Comparison of ENCODE assay signal across 18 cellular contexts in genomic region chr10:119448579-119449209, GRCh38.
"Had no signal": no experiment of that assay in that cellular context is flagged by ENCODE, and none has a peak within 500 bp of the region (broad histone marks: within the 10 kb centered on the region; RNA-seq: fewer than 3 reads in every experiment).

No MANE protein-coding gene starts in this region.

- H3K4me3 Mint-ChIP-seq: activated T-helper 17 cell treated with anti-CD3 and anti-CD28 coated beads, Interleukin-2, amount 50 U/mL, for 72 hours; type B pancreatic cell had no signal

- H2AFZ ChIP-seq: hepatocyte, parathyroid adenoma had no signal

- H3K9me3 ChIP-seq: neutrophil had no signal

- H3K9me3 Mint-ChIP-seq: activated T-helper 17 cell treated with anti-CD3 and anti-CD28 coated beads, Interleukin-2, amount 50 U/mL, for 72 hours; type B pancreatic cell had no signal

- H3K27ac Mint-ChIP-seq: activated T-helper 17 cell treated with anti-CD3 and anti-CD28 coated beads, Interleukin-2, amount 50 U/mL, for 72 hours; type B pancreatic cell had no signal

- ATAC-seq: activated T-helper 17 cell treated with anti-CD3 and anti-CD28 coated beads, Interleukin-2, amount 50 U/mL, for 72 hours; esophagus mucosa had no signal

- H3K4me2 ChIP-seq: hepatocyte had no signal

- H3K27me3 Mint-ChIP-seq: activated T-helper 17 cell treated with anti-CD3 and anti-CD28 coated beads, Interleukin-2, amount 50 U/mL, for 72 hours; type B pancreatic cell had no signal

- FAIRE-seq: colon, endometrium, keratinocyte, small intestine had no signal

- H3K36me3 Mint-ChIP-seq: type B pancreatic cell had no signal

- H3K9ac ChIP-seq: parathyroid adenoma had no signal

- H3K27ac ChIP-seq: hepatocyte, neutrophil, parathyroid adenoma had no signal

- H3K4me1 Mint-ChIP-seq: activated T-helper 17 cell treated with anti-CD3 and anti-CD28 coated beads, Interleukin-2, amount 50 U/mL, for 72 hours had no signal

- H3K27me3 ChIP-seq: hepatocyte, neutrophil had no signal

- H3K4me3 ChIP-seq: hepatocyte had no signal

- H3K79me2 ChIP-seq: hepatocyte had no signal

- DNase-seq: activated CD4-positive, alpha-beta T cell treated with anti-CD3 and anti-CD28 coated beads for 1 hour; activated CD4-positive, alpha-beta T cell treated with anti-CD3 and anti-CD28 coated beads, Interleukin-2, amount 50 U/mL, for 4 hours; activated naive CD4-positive, alpha-beta T cell treated with anti-CD3 and anti-CD28 coated beads, Interleukin-2, amount 50 U/mL, for 16 hours; activated T-cell treated with anti-CD3 and anti-CD28 coated beads for 4 hours; midbrain; small intestine; stimulated activated CD4-positive, alpha-beta T cell treated with anti-CD3 and anti-CD28 coated beads, Interleukin-4, amount 100 ng/mL, for 4 hours; stimulated activated CD8-positive, alpha-beta memory T cell treated with anti-CD3 and anti-CD28 coated beads, Interleukin-4, amount 100 ng/mL, for 48 hours; stimulated activated naive CD4-positive, alpha-beta T cell treated with Interleukin-2 at 50 U/mL for 16 hours had no signal
